8 cellular contexts compared by ENCODE assay signal in the genomic region with DNA sequence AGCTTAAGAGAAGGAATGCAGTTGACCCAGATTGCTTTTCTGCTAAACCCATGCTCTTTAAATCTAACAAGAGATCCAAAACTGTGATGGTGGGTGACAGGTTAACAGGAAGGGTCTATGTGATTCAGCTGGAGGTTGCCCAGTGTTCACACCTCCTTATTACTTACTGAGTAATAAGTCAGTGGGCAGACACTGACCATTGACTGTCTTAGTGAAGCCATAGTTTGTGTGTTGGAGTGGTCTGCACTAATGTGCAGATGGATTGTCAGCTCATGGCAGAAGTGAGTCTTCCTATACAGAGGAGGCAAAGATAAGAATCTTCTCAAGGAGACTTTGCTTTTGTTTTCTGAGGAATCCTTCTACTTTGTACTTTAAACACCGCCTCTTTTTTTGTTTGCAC. TPM values are rescaled to one million over a fixed set of nuclear protein-coding genes. Genes with fewer than 3 reads are reported as not detected.
DNase-seq lines count a peak whose midpoint lies in the region; ATAC-seq and TF ChIP-seq lines count a peak whose summit lies in the region.

No MANE protein-coding gene starts in this region.

- H3K27ac Mint-ChIP-seq in CD4-positive, alpha-beta memory T cell = peak overlapping the region; percentile 94 to 97 (median 96)
- H3K27ac Mint-ChIP-seq in neural progenitor cell = peak overlapping the region; percentile 78

- no peaks in the 10 kb centered on the region for H3K9me2 ChIP-seq in MM.1S (replicated peaks; ENCODE audit: insufficient read depth, low read length)

- TF ChIP-seq CTCF in MM.1S (IDR thresholded peaks at IDR 0.05; ENCODE audit: low read length) = no peak
- TF ChIP-seq CTCF in neural progenitor cell (IDR thresholded peaks at IDR 0.05) = no peak
- no peak for TF ChIP-seq CTCF in GM10266 (IDR thresholded peaks at IDR 0.05; ENCODE audit: control insufficient read depth, insufficient read depth, low read depth, missing control alignments)

- DNase-seq in CD4-positive, alpha-beta memory T cell = no peak
- DNase-seq in MM.1S (no peak), neural progenitor cell (ENCODE audit: low spot score) (peak; percentile 12), T-helper 9 cell (no peak), GM10266 (ENCODE audit: extremely low spot score) (no peak), GDM1 (lab: John Stamatoyannopoulos, UW) (no peak)

- H3K27me3 ChIP-seq in CD4-positive, alpha-beta memory T cell (ENCODE audit: insufficient read depth, low read length) = no peaks in the 10 kb centered on the region
- H3K27me3 ChIP-seq in MM.1S (replicated peaks; ENCODE audit: insufficient read depth, low read length) (no peaks in the 10 kb centered on the region), ectodermal cell (ENCODE audit: control insufficient read depth, insufficient read depth, low read length, poor library complexity, severe bottlenecking) (peaks cover 4% of the 10 kb centered on the region), neural progenitor cell (no peaks in the 10 kb centered on the region)

- H3K4me2 ChIP-seq in MM.1S (ENCODE audit: low read depth, low read length) = peak overlapping the region; percentile 79
- H3K4me2 ChIP-seq in neural progenitor cell = peak overlapping the region; percentile 88

- peaks cover 58% of the 10 kb centered on the region for H3K79me2 ChIP-seq in MM.1S (ENCODE audit: low read length)
- peaks cover 55% of the 10 kb centered on the region for H3K79me2 ChIP-seq in neural progenitor cell (ENCODE audit: low read depth)

- peaks cover 33% of the 10 kb centered on the region for H3K4me1 ChIP-seq in CD4-positive, alpha-beta memory T cell (ENCODE audit: insufficient read depth, low read length)
- H3K4me1 ChIP-seq in MM.1S (ENCODE audit: low read length) = peaks cover 10% of the 10 kb centered on the region; the same call in 1 of the 2 replicates
- H3K4me1 ChIP-seq in ectodermal cell (ENCODE audit: control insufficient read depth, insufficient read depth, low read length) = peaks cover 6% of the 10 kb centered on the region
- peaks cover 30% of the 10 kb centered on the region for H3K4me1 ChIP-seq in neural progenitor cell

- no peaks in the 10 kb centered on the region for H4K20me1 ChIP-seq in MM.1S (ENCODE audit: insufficient read depth, low read length)
- peaks cover 28% of the 10 kb centered on the region for H4K20me1 ChIP-seq in neural progenitor cell (ENCODE audit: low read depth)

- no peaks in the 10 kb centered on the region for H3K27me3 Mint-ChIP-seq in CD4-positive, alpha-beta memory T cell
- H3K27me3 Mint-ChIP-seq in neural progenitor cell (ENCODE audit: insufficient read depth, low read depth) = no peaks in the 10 kb centered on the region

- H3K36me3 Mint-ChIP-seq in CD4-positive, alpha-beta memory T cell = peaks cover 0 to 12% of the 10 kb centered on the region in 2 donors
- H3K36me3 Mint-ChIP-seq in neural progenitor cell = no peaks in the 10 kb centered on the region

- no peak for ATAC-seq in GM18868 (IDR thresholded peaks at IDR 0.05; ENCODE audit: unreplicated experiment)

- H3K9me3 ChIP-seq in CD4-positive, alpha-beta memory T cell (ENCODE audit: control insufficient read depth in 1 of 2, low read length in 2 of 2) = no peaks in the 10 kb centered on the region
- H3K9me3 ChIP-seq in MM.1S (replicated peaks; ENCODE audit: insufficient read depth, low read length) (no peaks in the 10 kb centered on the region), ectodermal cell (ENCODE audit: control insufficient read depth, low read length) (no peaks in the 10 kb centered on the region), neural progenitor cell (ENCODE audit: low read depth) (no peaks in the 10 kb centered on the region)

- H2AFZ ChIP-seq in MM.1S (ENCODE audit: low read length) (no peak overlapping the region), neural progenitor cell (replicated peaks) (no peak overlapping the region)

- no peaks in the 10 kb centered on the region for H3K9me3 Mint-ChIP-seq in CD4-positive, alpha-beta memory T cell
- H3K9me3 Mint-ChIP-seq in neural progenitor cell = no peaks in the 10 kb centered on the region

- H3K9ac ChIP-seq in MM.1S (ENCODE audit: low read length) (peak overlapping the region; percentile 62; the same call in 1 of the 2 replicates), neural progenitor cell (no peak overlapping the region)

- peak overlapping the region in 1 of 2 donors; percentile 71 for H3K4me3 ChIP-seq in CD4-positive, alpha-beta memory T cell (ENCODE audit: low read length in 2 of 2)
- H3K4me3 ChIP-seq in MM.1S (ENCODE audit: low read length) (peak overlapping the region; percentile 75), ectodermal cell (ENCODE audit: insufficient read depth, low read depth, low read length) (peak overlapping the region; percentile 77), neural progenitor cell (peak overlapping the region; percentile 82)

- no CpG with 5 or more reads among the region's 1 CpG for WGBS in ectodermal cell, 2 experiments

- intact Hi-C loops in CD4-positive, alpha-beta memory T cell (cut with micrococcal nuclease) = no loop called here

- H3F3A ChIP-seq in MM.1S (ENCODE audit: insufficient read depth, low read length) (peaks cover 23% of the 10 kb centered on the region), neural progenitor cell (ENCODE audit: low read depth) (peaks cover 47% of the 10 kb centered on the region)

- CTCF ChIA-PET in CD4-positive, alpha-beta memory T cell (lab: Charles Lee; ENCODE audit: partially characterized antibody) = interaction anchor here (0.7 to 9.5 kb wide), 7 partner anchors 15 to 288 kb away, joined by 3 to 134 read pairs (median 5); a partner anchor contains a TSS

- POLR2A ChIA-PET in CD4-positive, alpha-beta memory T cell (lab: Charles Lee; ENCODE audit: partially characterized antibody) = interaction anchor here (1.0 to 7.7 kb wide), 10 partner anchors 12 to 290 kb away, joined by 3 to 174 read pairs (median 6); a partner anchor contains a TSS

- peak overlapping the region; percentile 92 to 97 (median 94) for H3K4me3 Mint-ChIP-seq in CD4-positive, alpha-beta memory T cell
- H3K4me3 Mint-ChIP-seq in neural progenitor cell = peak overlapping the region; percentile 93

- H3K4me1 Mint-ChIP-seq in CD4-positive, alpha-beta memory T cell = peaks cover 20 to 40% (median 29%) of the 10 kb centered on the region in 4 donors
- peaks cover 50% of the 10 kb centered on the region for H3K4me1 Mint-ChIP-seq in neural progenitor cell

- no peaks in the 10 kb centered on the region for H3K36me3 ChIP-seq in CD4-positive, alpha-beta memory T cell (ENCODE audit: insufficient read depth, low read length)
- no peaks in the 10 kb centered on the region for H3K36me3 ChIP-seq in MM.1S (replicated peaks; ENCODE audit: insufficient read depth, low read length)
- H3K36me3 ChIP-seq in ectodermal cell (ENCODE audit: control insufficient read depth, insufficient read depth, low read length) = no peaks in the 10 kb centered on the region
- H3K36me3 ChIP-seq in neural progenitor cell = no peaks in the 10 kb centered on the region

- H3K27ac ChIP-seq in CD4-positive, alpha-beta memory T cell (ENCODE audit: low read depth, low read length) = peak overlapping the region; percentile 79
- H3K27ac ChIP-seq in MM.1S (ENCODE audit: low read length) (no peak overlapping the region), ectodermal cell (ENCODE audit: insufficient read depth, low read depth, low read length, poor library complexity, severe bottlenecking) (no peak overlapping the region), neural progenitor cell (no peak overlapping the region)

RNA-seq across cellular contexts. Expression of a gene that starts 15.2 kb away (rescaled TPM):
- total RNA-seq in CD4-positive, alpha-beta memory T cell = 10 to 100 TPM; 36.2 TPM
- polyA plus RNA-seq in CD4-positive, alpha-beta memory T cell = 1 to 10 TPM; 3.3 to 9.2 TPM
- polyA plus RNA-seq in ectodermal cell (2013, experiment 1 of 4) = 56.6 TPM
- polyA plus RNA-seq in ectodermal cell (2013, experiment 2 of 4) = 52.6 TPM
- 45.8 TPM for polyA plus RNA-seq in ectodermal cell (2013, experiment 3 of 4)
- polyA plus RNA-seq in ectodermal cell (2013, experiment 4 of 4) = 50.7 TPM
- 63.2 and 80.9 TPM in 2 replicates for total RNA-seq in neural progenitor cell (ENCODE audit: low replicate concordance)

RNA-seq across cellular contexts. Expression of a gene that starts 18.2 kb away (rescaled TPM):
- 10 to 100 TPM; 43.2 to 45.3 TPM for total RNA-seq in CD4-positive, alpha-beta memory T cell
- 10 to 100 TPM in 1 of 2 donors, 1 to 10 TPM in 1; 4.7 to 17.2 TPM for polyA plus RNA-seq in CD4-positive, alpha-beta memory T cell
- 36.2 TPM for polyA plus RNA-seq in ectodermal cell (2013, experiment 1 of 4)
- 38.3 TPM for polyA plus RNA-seq in ectodermal cell (2013, experiment 2 of 4)
- 28.2 TPM for polyA plus RNA-seq in ectodermal cell (2013, experiment 3 of 4)
- polyA plus RNA-seq in ectodermal cell (2013, experiment 4 of 4) = 31.1 TPM
- 19.1 and 19.8 TPM in 2 replicates for total RNA-seq in neural progenitor cell (ENCODE audit: low replicate concordance)

RNA-seq across cellular contexts. Expression of a gene that starts 40.2 kb away (rescaled TPM):
- not detected for total RNA-seq in CD4-positive, alpha-beta memory T cell
- 10 to 100 TPM in 1 of 2 donors, 1 to 10 TPM in 1; 1.3 to 51.8 TPM for polyA plus RNA-seq in CD4-positive, alpha-beta memory T cell
- not detected for polyA plus RNA-seq in ectodermal cell (2013, experiment 1 of 4)
- not detected for polyA plus RNA-seq in ectodermal cell (2013, experiment 2 of 4)
- not detected for polyA plus RNA-seq in ectodermal cell (2013, experiment 3 of 4)
- not detected for polyA plus RNA-seq in ectodermal cell (2013, experiment 4 of 4)
- total RNA-seq in neural progenitor cell (ENCODE audit: low replicate concordance) = 0.09 TPM in 1 of 2 replicates, not detected in the other
